8 cellular contexts compared by ENCODE assay signal in the genomic region with DNA sequence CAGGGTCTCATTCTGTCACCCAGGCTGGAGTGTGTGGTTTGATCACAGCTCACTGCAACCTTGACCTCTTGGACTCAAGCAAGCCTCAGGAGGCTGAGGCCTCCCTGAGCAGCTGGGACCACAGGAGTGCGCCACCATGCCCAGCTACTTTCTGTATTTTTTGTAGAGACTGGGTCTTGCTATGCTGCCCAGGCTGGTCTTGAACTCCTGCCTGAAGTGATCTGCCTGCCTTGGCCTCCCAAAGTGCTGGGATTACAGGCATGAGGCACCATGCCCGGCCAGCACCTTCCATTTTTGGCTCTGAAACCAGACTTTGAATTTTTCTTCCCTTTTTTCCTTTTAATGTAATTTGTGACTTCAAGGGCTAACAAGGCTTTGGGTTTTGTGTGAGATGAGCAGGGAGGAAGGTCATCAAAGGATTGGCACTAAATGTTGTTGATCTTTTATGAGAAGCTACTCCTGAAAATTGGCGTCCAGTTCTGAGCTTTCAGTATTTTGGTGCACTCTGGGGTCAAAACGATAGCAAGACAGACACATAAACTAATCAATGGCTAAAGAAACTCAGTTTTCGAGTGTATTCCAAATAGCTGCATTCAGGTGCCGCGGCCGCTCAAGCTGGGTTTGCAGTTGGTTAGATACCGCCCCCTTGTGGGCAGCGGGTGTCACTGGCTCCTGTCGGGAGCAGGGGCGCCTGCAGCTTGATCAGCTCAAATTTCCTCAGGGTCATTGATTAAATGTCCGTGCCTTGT. TPM values are rescaled to one million over a fixed set of nuclear protein-coding genes. Genes with fewer than 3 reads are reported as not detected.
DNase-seq lines count a peak whose midpoint lies in the region; ATAC-seq and TF ChIP-seq lines count a peak whose summit lies in the region.

No MANE protein-coding gene starts in this region.

- POLR2A ChIA-PET in activated CD4-positive, alpha-beta memory T cell treated with anti-CD3 and anti-CD28 coated beads for 36 hours (lab: Charles Lee): interaction anchor here (1.1 to 1.8 kb wide), 3 partner anchors 27 to 186 kb away, joined by 3 to 6 read pairs (median 5); a partner anchor contains a TSS

- H3K27me3 Mint-ChIP-seq in activated CD4-positive, alpha-beta memory T cell treated with anti-CD3 and anti-CD28 coated beads for 36 hours: peaks cover 4% of the 10 kb centered on the region

- H3K36me3 Mint-ChIP-seq in activated CD4-positive, alpha-beta memory T cell treated with anti-CD3 and anti-CD28 coated beads for 36 hours: no peaks in the 10 kb centered on the region

- H3K27ac Mint-ChIP-seq in activated CD4-positive, alpha-beta memory T cell treated with anti-CD3 and anti-CD28 coated beads for 36 hours: no peak overlapping the region

- DNase-seq in AG09319 (ENCODE audit: extremely low read depth, low read depth): peak; percentile 55
- DNase-seq in NCI-H748 treated with DMSO at 0.1 percent for 48 hours (lab: John Stamatoyannopoulos, UW): peak; percentile 11
- DNase-seq in activated CD4-positive, alpha-beta memory T cell treated with anti-CD3 and anti-CD28 coated beads for 36 hours: peak; percentile 89
- peak; percentile 73 for DNase-seq in effector CD4-positive, alpha-beta T cell
- peak; percentile 87 for DNase-seq in medulla oblongata (ENCODE audit: extremely low spot score)
- DNase-seq in stimulated activated CD8-positive, alpha-beta memory T cell treated with anti-CD3 and anti-CD28 coated beads, Interleukin-15, amount 100 ng/mL, for 1 hour (ENCODE audit: low read depth): peak; percentile 65

- H3K4me1 Mint-ChIP-seq in activated CD4-positive, alpha-beta memory T cell treated with anti-CD3 and anti-CD28 coated beads for 36 hours (ENCODE audit: low read depth): peaks cover 6% of the 10 kb centered on the region

- intact Hi-C loops in activated CD4-positive, alpha-beta memory T cell treated with anti-CD3 and anti-CD28 coated beads for 36 hours (cut with micrococcal nuclease): loop anchor here (1.0 to 2.0 kb wide), 3 partner anchors 82 to 144 kb away; no protein-coding TSS in a partner anchor

- CTCF ChIA-PET in activated CD4-positive, alpha-beta memory T cell treated with anti-CD3 and anti-CD28 coated beads for 36 hours (lab: Charles Lee): interaction anchor here (0.5 to 6.5 kb wide), 63 partner anchors 8 to 407 kb away, joined by 3 to 351 read pairs (median 5); a partner anchor contains a TSS

- H3K9me3 Mint-ChIP-seq in activated CD4-positive, alpha-beta memory T cell treated with anti-CD3 and anti-CD28 coated beads for 36 hours: no peaks in the 10 kb centered on the region

- peak; percentile 72 for ATAC-seq in GM18868 (IDR thresholded peaks at IDR 0.05; ENCODE audit: unreplicated experiment)
- peak; percentile 83 for ATAC-seq in HG03196 (IDR thresholded peaks at IDR 0.05; ENCODE audit: unreplicated experiment)

- peak; percentile 100 for TF ChIP-seq CTCF in AG09319 (IDR thresholded peaks at IDR 0.05; ENCODE audit: low read depth, low read length)

- no peak overlapping the region for H3K4me3 Mint-ChIP-seq in activated CD4-positive, alpha-beta memory T cell treated with anti-CD3 and anti-CD28 coated beads for 36 hours

RNA-seq across cellular contexts. Expression of a gene that starts 51.9 kb away (rescaled TPM):
- under 1 TPM; 0.31 to 0.44 TPM for total RNA-seq in activated CD4-positive, alpha-beta memory T cell treated with anti-CD3 and anti-CD28 coated beads for 36 hours

Comparison
In these comparisons a context has a peak if more than half of its experiments do, and no peak if none do; other contexts are left out.
1. Peak in every context shown above with its lines: DNase-seq and ATAC-seq.
2. DNase-seq: peak in every context shown above with its lines; median percentile 89 in activated CD4-positive, alpha-beta memory T cell treated with anti-CD3 and anti-CD28 coated beads for 36 hours; 87 in medulla oblongata; 73 in effector CD4-positive, alpha-beta T cell; 65 in stimulated activated CD8-positive, alpha-beta memory T cell treated with anti-CD3 and anti-CD28 coated beads, Interleukin-15, amount 100 ng/mL, for 1 hour; 55 in AG09319; 11 in NCI-H748 treated with DMSO at 0.1 percent for 48 hours.